ENCODE assay signal across 8 cellular contexts in genomic region chr18:57438669-57439616, GRCh38. TPM values are rescaled to one million over a fixed set of nuclear protein-coding genes. Genes with fewer than 3 reads are reported as not detected.
DNase-seq lines count a peak whose midpoint lies in the region; ATAC-seq and TF ChIP-seq lines count a peak whose summit lies in the region.

No MANE protein-coding gene starts in this region.

- H3K27ac ChIP-seq in CD4-positive, alpha-beta T cell (ENCODE audit: low read depth, low read length), result no peak overlapping the region
- no peak overlapping the region for H3K27ac ChIP-seq in H9 (ENCODE audit: insufficient read length, low read depth, low read length)
- H3K27ac ChIP-seq in OCI-LY3 (ENCODE audit: low read length), result no peak overlapping the region
- no peak overlapping the region for H3K27ac ChIP-seq in heart left ventricle

- no peak overlapping the region for H4K8ac ChIP-seq in H9 (replicated peaks; ENCODE audit: insufficient read length, low read depth, low read length)

- no peaks in the 10 kb centered on the region for H3K9me3 ChIP-seq in CD4-positive, alpha-beta T cell (ENCODE audit: control insufficient read depth, low read length)
- H3K9me3 ChIP-seq in H9 (ENCODE audit: control insufficient read depth, low read depth, low read length) (no peaks in the 10 kb centered on the region), OCI-LY3 (ENCODE audit: insufficient read depth, low read length) (peaks cover 18% of the 10 kb centered on the region), heart left ventricle (no peaks in the 10 kb centered on the region)

- no peak overlapping the region for H2BK15ac ChIP-seq in H9 (ENCODE audit: low read depth, low read length)

- no peak overlapping the region for H3T11ph ChIP-seq in H9 (ENCODE audit: low read length)

- WGBS in H9 (ENCODE audit: extremely low coverage, insufficient read length, low lambda C conversion rate), result no CpG with 5 or more reads among the region's 34 CpGs
- WGBS in heart left ventricle, 4 donors, result 3 to 4% (median 4%) methylated on average over 26 to 34 of the region's 34 CpGs

- peaks cover 46% of the 10 kb centered on the region for H3K4me1 Mint-ChIP-seq in CD4-positive, alpha-beta T cell (ENCODE audit: low read depth)
- H3K4me1 Mint-ChIP-seq in H9, result peaks cover 55 to 57% of the 10 kb centered on the region in 2 experiments

- H4K91ac ChIP-seq in H9 (ENCODE audit: insufficient read length, low read depth, low read length), result no peak overlapping the region

- H2AFZ ChIP-seq in H9 (ENCODE audit: low read length) (no peak overlapping the region), OCI-LY3 (ENCODE audit: low read depth, low read length) (no peak overlapping the region)

- no peak for ATAC-seq in CD4-positive, alpha-beta T cell (ENCODE audit: poor library complexity)
- ATAC-seq in esophagus mucosa (no peak), heart left ventricle (no peak)

- H3K14ac ChIP-seq in H9 (ENCODE audit: insufficient read depth, low read length), result no peak overlapping the region

- no peaks in the 10 kb centered on the region for H3K9me3 Mint-ChIP-seq in CD4-positive, alpha-beta T cell
- H3K9me3 Mint-ChIP-seq in H9, result peaks cover 4 to 12% of the 10 kb centered on the region in 2 experiments; a peak in 3 of 5 replicates

- H3K27me3 ChIP-seq in CD4-positive, alpha-beta T cell (ENCODE audit: control insufficient read depth, insufficient read depth, low read length), result peaks cover 90% of the 10 kb centered on the region
- H3K27me3 ChIP-seq in H9 (ENCODE audit: insufficient read depth, low read length) (peaks cover 83% of the 10 kb centered on the region), OCI-LY3 (ENCODE audit: low read depth, low read length) (no peaks in the 10 kb centered on the region), heart left ventricle (peaks cover 68 to 96% (median 86%) of the 10 kb centered on the region in 9 donors)

- no peak overlapping the region for H3K4ac ChIP-seq in H9 (ENCODE audit: low read depth, low read length)

- H3K23me2 ChIP-seq in H9 (ENCODE audit: insufficient read length, low read depth, low read length, poor library complexity, severe bottlenecking), result peaks cover 26% of the 10 kb centered on the region

- CTCF ChIA-PET in CD4-positive, alpha-beta T cell (lab: Charles Lee), result no interaction called here

- no peak for DNase-seq in CD4-positive, alpha-beta T cell
- DNase-seq in H9, result no peak
- DNase-seq in kidney tubule cell (ENCODE audit: low spot score), result peak; percentile 29
- DNase-seq in globus pallidus (ENCODE audit: low spot score), result no peak
- no peak for DNase-seq in heart left ventricle
- DNase-seq in cerebellum (ENCODE audit: low spot score), result no peak

- H3K4me3 Mint-ChIP-seq in CD4-positive, alpha-beta T cell, result peak overlapping the region; percentile 66
- H3K4me3 Mint-ChIP-seq in H9, result peak overlapping the region; percentile 67 to 82

- H3K4me2 ChIP-seq in H9 (ENCODE audit: insufficient read depth, insufficient read length, low read length), result peak overlapping the region; percentile 70
- no peak overlapping the region for H3K4me2 ChIP-seq in OCI-LY3 (ENCODE audit: low read length)

- no peak for TF ChIP-seq CTCF in CD4-positive, alpha-beta T cell (IDR thresholded peaks at IDR 0.05)
- TF ChIP-seq CTCF in H9 (conservative IDR thresholded peaks at IDR 0.05), result no peak
- TF ChIP-seq CTCF in OCI-LY3 (IDR thresholded peaks at IDR 0.05; ENCODE audit: low read depth, low read length), result peak; percentile 55
- TF ChIP-seq CTCF in heart left ventricle (IDR thresholded peaks at IDR 0.05), result no peak

- H3K9ac ChIP-seq in H9 (ENCODE audit: extremely low read depth, insufficient read length, low read length), result no peak overlapping the region
- no peak overlapping the region for H3K9ac ChIP-seq in OCI-LY3 (ENCODE audit: low read length)

- no peak overlapping the region for H3K18ac ChIP-seq in H9 (ENCODE audit: insufficient read length, low read depth, low read length)

- no peak overlapping the region for H3K23ac ChIP-seq in H9 (ENCODE audit: insufficient read length, low read depth, low read length)

- H3K27me3 Mint-ChIP-seq in CD4-positive, alpha-beta T cell, result peaks cover 89% of the 10 kb centered on the region
- peaks cover 97% of the 10 kb centered on the region for H3K27me3 Mint-ChIP-seq in H9 (ENCODE audit: low read depth)

- peaks cover 6% of the 10 kb centered on the region for H3K36me3 ChIP-seq in OCI-LY3 (replicated peaks; ENCODE audit: low read depth, low read length)
- no peaks in the 10 kb centered on the region for H3K36me3 ChIP-seq in heart left ventricle

- H2BK5ac ChIP-seq in H9 (ENCODE audit: insufficient read length, low read length), result no peak overlapping the region

- H3K27ac Mint-ChIP-seq in CD4-positive, alpha-beta T cell, result no peak overlapping the region
- H3K27ac Mint-ChIP-seq in H9, result no peak overlapping the region

- H3K36me3 Mint-ChIP-seq in CD4-positive, alpha-beta T cell (ENCODE audit: low read depth), result no peaks in the 10 kb centered on the region
- H3K36me3 Mint-ChIP-seq in H9 (ENCODE audit: insufficient read depth in 1 of 3, low read depth in 3 of 3), result no peaks in the 10 kb centered on the region

- no peak overlapping the region for H2BK20ac ChIP-seq in H9 (ENCODE audit: low read depth, low read length, poor library complexity, severe bottlenecking)

- H2BK120ac ChIP-seq in H9 (ENCODE audit: low read depth, low read length, poor library complexity, severe bottlenecking), result no peak overlapping the region

- POLR2A ChIA-PET in CD4-positive, alpha-beta T cell (lab: Charles Lee), result no interaction called here

- H2AK5ac ChIP-seq in H9 (ENCODE audit: insufficient read length, low read length), result no peak overlapping the region

- H3K4me3 ChIP-seq in OCI-LY3 (ENCODE audit: low read length) (no peak overlapping the region), heart left ventricle (peak overlapping the region in 3 of 12 donors; percentile 9 to 21 (median 10))

- no peak overlapping the region for H2BK12ac ChIP-seq in H9 (ENCODE audit: insufficient read length, low read depth, low read length)

- H3K56ac ChIP-seq in H9 (ENCODE audit: insufficient read length, low read depth, low read length), result no peak overlapping the region

- intact Hi-C loops in CD4-positive, alpha-beta T cell (cut with DNase I, micrococcal nuclease), result no loop called here
- intact Hi-C loops in heart left ventricle (cut with DNase I), result loop anchor here in 7 of 10 donors (2.0 to 10.0 kb wide), 6 partner anchors 564 to 692 kb away; no protein-coding TSS in a partner anchor

- no peaks in the 10 kb centered on the region for H3K79me2 ChIP-seq in H9 (ENCODE audit: insufficient read depth, low read length)
- H3K79me2 ChIP-seq in OCI-LY3 (ENCODE audit: low read length), result no peaks in the 10 kb centered on the region

- H4K20me1 ChIP-seq in H9 (ENCODE audit: control insufficient read depth, insufficient read depth, insufficient read length), result no peaks in the 10 kb centered on the region
- H4K20me1 ChIP-seq in OCI-LY3 (ENCODE audit: insufficient read depth, low read length), result no peaks in the 10 kb centered on the region

- H3K79me1 ChIP-seq in H9 (ENCODE audit: insufficient read depth, low read depth, low read length, poor library complexity, severe bottlenecking), result no peaks in the 10 kb centered on the region

- H3K4me1 ChIP-seq in H9 (ENCODE audit: insufficient read depth, low read length), result no peaks in the 10 kb centered on the region
- peaks cover 11% of the 10 kb centered on the region for H3K4me1 ChIP-seq in OCI-LY3 (ENCODE audit: low read length)
- peaks cover 2 to 75% (median 48%) of the 10 kb centered on the region in 12 donors for H3K4me1 ChIP-seq in heart left ventricle

- no peak overlapping the region for H4K5ac ChIP-seq in H9 (ENCODE audit: insufficient read length, low read depth, low read length)

- TF ChIP-seq POLR2A in heart left ventricle (IDR thresholded peaks at IDR 0.05), result no peak

RNA-seq across cellular contexts. Expression of gene ONECUT2, which starts 3.8 kb away (rescaled TPM):
- total RNA-seq in CD4-positive, alpha-beta T cell, result not detected
- total RNA-seq in H9 (2021), result 0.48 and 0.72 TPM in 2 replicates
- total RNA-seq in esophagus mucosa, result under 0.01 TPM
- total RNA-seq in heart left ventricle, result under 1 TPM in 5 of 9 donors, not detected in 4; 0.02 to 0.08 (median 0.05) TPM
- polyA plus RNA-seq in heart left ventricle, result under 1 TPM; under 0.01 to 0.04 TPM
- total RNA-seq in cerebellum, result 9.9 TPM

Comparison
In these comparisons a context has a peak if more than half of its experiments do, and no peak if none do; other contexts are left out.
1. intact Hi-C loops: an anchor here in heart left ventricle (2.0 to 10.0 kb wide); none called in CD4-positive, alpha-beta T cell.